Comparison of ENCODE assay signal across 1 cellular context in the genomic region with DNA sequence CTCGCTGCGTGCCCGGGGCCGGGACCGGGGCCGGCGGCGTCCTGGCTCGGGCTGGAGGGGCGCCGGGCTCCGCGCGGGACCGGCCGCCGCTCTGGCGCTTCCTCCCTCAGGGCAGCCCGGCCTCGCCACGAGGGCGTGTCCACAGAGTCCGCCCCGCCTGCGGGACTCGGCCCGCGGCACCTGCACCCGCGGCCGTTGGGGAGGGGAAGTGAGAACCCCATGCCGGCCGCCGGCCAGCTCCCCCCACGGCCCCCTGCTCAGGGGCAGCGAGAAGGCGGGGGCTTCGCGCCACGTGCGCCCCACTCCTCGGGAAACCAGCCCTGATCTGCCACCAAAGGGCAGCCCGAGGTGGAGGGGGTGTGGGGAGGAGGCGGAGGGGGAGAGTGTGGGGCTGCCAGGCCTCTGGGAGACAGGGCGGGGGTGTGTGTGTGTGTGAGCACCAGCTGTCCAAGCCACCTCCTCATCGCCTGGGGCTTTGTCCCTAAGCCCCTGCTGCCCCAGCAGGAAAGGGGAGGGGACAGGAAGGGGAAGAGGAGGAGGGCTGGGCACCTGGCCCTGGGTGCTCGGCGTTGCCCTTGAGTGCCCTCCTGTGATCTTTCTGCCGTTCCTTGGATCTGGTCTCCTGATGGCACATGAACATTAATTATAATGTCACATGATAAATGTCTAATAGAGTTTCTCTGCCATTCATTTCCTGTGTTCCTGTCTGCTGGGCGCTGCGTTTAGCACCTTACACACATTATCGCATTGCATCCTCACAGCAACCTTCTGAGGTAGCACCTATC.
TF ChIP-seq lines count a peak whose summit lies in the region.

A gene with protein sequence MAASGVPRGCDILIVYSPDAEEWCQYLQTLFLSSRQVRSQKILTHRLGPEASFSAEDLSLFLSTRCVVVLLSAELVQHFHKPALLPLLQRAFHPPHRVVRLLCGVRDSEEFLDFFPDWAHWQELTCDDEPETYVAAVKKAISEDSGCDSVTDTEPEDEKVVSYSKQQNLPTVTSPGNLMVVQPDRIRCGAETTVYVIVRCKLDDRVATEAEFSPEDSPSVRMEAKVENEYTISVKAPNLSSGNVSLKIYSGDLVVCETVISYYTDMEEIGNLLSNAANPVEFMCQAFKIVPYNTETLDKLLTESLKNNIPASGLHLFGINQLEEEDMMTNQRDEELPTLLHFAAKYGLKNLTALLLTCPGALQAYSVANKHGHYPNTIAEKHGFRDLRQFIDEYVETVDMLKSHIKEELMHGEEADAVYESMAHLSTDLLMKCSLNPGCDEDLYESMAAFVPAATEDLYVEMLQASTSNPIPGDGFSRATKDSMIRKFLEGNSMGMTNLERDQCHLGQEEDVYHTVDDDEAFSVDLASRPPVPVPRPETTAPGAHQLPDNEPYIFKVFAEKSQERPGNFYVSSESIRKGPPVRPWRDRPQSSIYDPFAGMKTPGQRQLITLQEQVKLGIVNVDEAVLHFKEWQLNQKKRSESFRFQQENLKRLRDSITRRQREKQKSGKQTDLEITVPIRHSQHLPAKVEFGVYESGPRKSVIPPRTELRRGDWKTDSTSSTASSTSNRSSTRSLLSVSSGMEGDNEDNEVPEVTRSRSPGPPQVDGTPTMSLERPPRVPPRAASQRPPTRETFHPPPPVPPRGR (minus strand): TSS at position 93 of the 785 bp plus-strand sequence. CDS start 120 bp downstream, outside the sequence.

TF ChIP-seq in HCT116, 20 proteins besides CTCF, POLR2A, EP300 and RAD21 (continued from another document):
- TF ChIP-seq, protein P1, sequence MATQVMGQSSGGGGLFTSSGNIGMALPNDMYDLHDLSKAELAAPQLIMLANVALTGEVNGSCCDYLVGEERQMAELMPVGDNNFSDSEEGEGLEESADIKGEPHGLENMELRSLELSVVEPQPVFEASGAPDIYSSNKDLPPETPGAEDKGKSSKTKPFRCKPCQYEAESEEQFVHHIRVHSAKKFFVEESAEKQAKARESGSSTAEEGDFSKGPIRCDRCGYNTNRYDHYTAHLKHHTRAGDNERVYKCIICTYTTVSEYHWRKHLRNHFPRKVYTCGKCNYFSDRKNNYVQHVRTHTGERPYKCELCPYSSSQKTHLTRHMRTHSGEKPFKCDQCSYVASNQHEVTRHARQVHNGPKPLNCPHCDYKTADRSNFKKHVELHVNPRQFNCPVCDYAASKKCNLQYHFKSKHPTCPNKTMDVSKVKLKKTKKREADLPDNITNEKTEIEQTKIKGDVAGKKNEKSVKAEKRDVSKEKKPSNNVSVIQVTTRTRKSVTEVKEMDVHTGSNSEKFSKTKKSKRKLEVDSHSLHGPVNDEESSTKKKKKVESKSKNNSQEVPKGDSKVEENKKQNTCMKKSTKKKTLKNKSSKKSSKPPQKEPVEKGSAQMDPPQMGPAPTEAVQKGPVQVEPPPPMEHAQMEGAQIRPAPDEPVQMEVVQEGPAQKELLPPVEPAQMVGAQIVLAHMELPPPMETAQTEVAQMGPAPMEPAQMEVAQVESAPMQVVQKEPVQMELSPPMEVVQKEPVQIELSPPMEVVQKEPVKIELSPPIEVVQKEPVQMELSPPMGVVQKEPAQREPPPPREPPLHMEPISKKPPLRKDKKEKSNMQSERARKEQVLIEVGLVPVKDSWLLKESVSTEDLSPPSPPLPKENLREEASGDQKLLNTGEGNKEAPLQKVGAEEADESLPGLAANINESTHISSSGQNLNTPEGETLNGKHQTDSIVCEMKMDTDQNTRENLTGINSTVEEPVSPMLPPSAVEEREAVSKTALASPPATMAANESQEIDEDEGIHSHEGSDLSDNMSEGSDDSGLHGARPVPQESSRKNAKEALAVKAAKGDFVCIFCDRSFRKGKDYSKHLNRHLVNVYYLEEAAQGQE (IDR thresholded peaks at IDR 0.05; ENCODE audit: low read depth) = no peak
- TF ChIP-seq, protein P2, sequence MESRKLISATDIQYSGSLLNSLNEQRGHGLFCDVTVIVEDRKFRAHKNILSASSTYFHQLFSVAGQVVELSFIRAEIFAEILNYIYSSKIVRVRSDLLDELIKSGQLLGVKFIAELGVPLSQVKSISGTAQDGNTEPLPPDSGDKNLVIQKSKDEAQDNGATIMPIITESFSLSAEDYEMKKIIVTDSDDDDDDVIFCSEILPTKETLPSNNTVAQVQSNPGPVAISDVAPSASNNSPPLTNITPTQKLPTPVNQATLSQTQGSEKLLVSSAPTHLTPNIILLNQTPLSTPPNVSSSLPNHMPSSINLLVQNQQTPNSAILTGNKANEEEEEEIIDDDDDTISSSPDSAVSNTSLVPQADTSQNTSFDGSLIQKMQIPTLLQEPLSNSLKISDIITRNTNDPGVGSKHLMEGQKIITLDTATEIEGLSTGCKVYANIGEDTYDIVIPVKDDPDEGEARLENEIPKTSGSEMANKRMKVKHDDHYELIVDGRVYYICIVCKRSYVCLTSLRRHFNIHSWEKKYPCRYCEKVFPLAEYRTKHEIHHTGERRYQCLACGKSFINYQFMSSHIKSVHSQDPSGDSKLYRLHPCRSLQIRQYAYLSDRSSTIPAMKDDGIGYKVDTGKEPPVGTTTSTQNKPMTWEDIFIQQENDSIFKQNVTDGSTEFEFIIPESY (IDR thresholded peaks at IDR 0.05; ENCODE audit: extremely low read depth, insufficient replicate concordance, low read length) = no peak
